9 cellular contexts compared by ENCODE assay signal in the genomic region with DNA sequence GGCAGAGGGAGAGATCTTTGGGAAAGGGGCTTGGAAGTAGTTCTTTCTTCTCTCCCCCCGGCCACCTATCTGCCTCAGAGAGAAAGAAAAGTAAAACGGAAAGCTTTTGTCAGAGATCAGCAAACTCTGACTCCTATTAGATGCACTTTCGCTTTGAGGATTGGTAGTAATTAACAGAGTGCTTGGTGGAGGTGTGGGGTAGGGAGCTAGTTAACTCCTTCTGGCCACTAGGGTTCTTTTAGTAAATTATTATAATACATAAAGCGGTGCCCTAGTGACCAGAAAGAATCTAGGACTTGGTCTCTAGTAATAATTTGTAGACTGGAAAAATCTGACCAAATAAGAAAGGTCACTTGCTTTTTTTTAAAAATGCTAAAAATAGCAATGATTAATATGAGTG. TPM values are rescaled to one million over a fixed set of nuclear protein-coding genes. Genes with fewer than 3 reads are reported as not detected.
DNase-seq lines count a peak whose midpoint lies in the region; ATAC-seq and TF ChIP-seq lines count a peak whose summit lies in the region.
"Had no signal": no experiment of that assay in that cellular context is flagged by ENCODE, and none has a peak within 500 bp of the region (broad histone marks: within the 10 kb centered on the region; RNA-seq: fewer than 3 reads in every experiment).

No MANE protein-coding gene starts in this region.

- peak overlapping the region; percentile 84 for H3K27ac Mint-ChIP-seq in activated CD4-positive, alpha-beta memory T cell treated with anti-CD3 and anti-CD28 coated beads, Interleukin-2, amount 10 ng/mL, durations not matched to agents 7 days and 5 days
- H3K27ac Mint-ChIP-seq in Caco-2 (ENCODE audit: unreplicated experiment) = no peak overlapping the region

- POLR2A ChIA-PET in activated CD4-positive, alpha-beta memory T cell treated with anti-CD3 and anti-CD28 coated beads, Interleukin-2, amount 10 ng/mL, durations not matched to agents 7 days and 5 days (lab: Charles Lee) = interaction anchor here (1.2 kb wide), 1 partner anchor 10 kb away, joined by 4 read pairs; no protein-coding TSS in a partner anchor
- POLR2A ChIA-PET in Caco-2 (lab: Charles Lee) = no interaction called here

- intact Hi-C loops in lower lobe of right lung (cut with DNase I) = no loop called here
- intact Hi-C loops in aorta (cut with DNase I) = no loop called here
- intact Hi-C loops in Caco-2 (cut with micrococcal nuclease; ENCODE audit: unreplicated experiment) = no loop called here

- peaks cover 18% of the 10 kb centered on the region for H3K4me1 Mint-ChIP-seq in activated CD4-positive, alpha-beta memory T cell treated with anti-CD3 and anti-CD28 coated beads, Interleukin-2, amount 10 ng/mL, durations not matched to agents 7 days and 5 days
- H3K4me1 Mint-ChIP-seq in Caco-2 (ENCODE audit: low read depth, unreplicated experiment) = no peaks in the 10 kb centered on the region

- no peaks in the 10 kb centered on the region for H3K36me3 ChIP-seq in lower lobe of right lung
- no peaks in the 10 kb centered on the region for H3K36me3 ChIP-seq in aorta (ENCODE audit: control insufficient read depth in 1 of 2, insufficient read depth in 2 of 2, low read length in 1 of 2)
- no peaks in the 10 kb centered on the region for H3K36me3 ChIP-seq in Caco-2 (ENCODE audit: control insufficient read depth, insufficient read depth, low read length)

- H3K4me3 Mint-ChIP-seq in activated CD4-positive, alpha-beta memory T cell treated with anti-CD3 and anti-CD28 coated beads, Interleukin-2, amount 10 ng/mL, durations not matched to agents 7 days and 5 days = peak overlapping the region; percentile 74
- H3K4me3 Mint-ChIP-seq in Caco-2 (ENCODE audit: unreplicated experiment) = no peak overlapping the region

- H3K27me3 ChIP-seq in lower lobe of right lung (ENCODE audit: low read depth) (no peaks in the 10 kb centered on the region), aorta (ENCODE audit: control insufficient read depth in 1 of 2, insufficient read depth in 2 of 2, low read length in 1 of 2) (no peaks in the 10 kb centered on the region), Caco-2 (replicated peaks; ENCODE audit: control insufficient read depth, insufficient read depth, low read length) (no peaks in the 10 kb centered on the region)

- no peaks in the 10 kb centered on the region for H3K9me3 ChIP-seq in lower lobe of right lung
- no peaks in the 10 kb centered on the region for H3K9me3 ChIP-seq in aorta (ENCODE audit: control insufficient read depth, low read length)
- H3K9me3 ChIP-seq in Caco-2 = no peaks in the 10 kb centered on the region

- no peaks in the 10 kb centered on the region for H3K36me3 Mint-ChIP-seq in activated CD4-positive, alpha-beta memory T cell treated with anti-CD3 and anti-CD28 coated beads, Interleukin-2, amount 10 ng/mL, durations not matched to agents 7 days and 5 days (ENCODE audit: low read depth)
- H3K36me3 Mint-ChIP-seq in Caco-2 (ENCODE audit: insufficient read depth, unreplicated experiment) = peaks cover 10% of the 10 kb centered on the region

- peak overlapping the region; percentile 50 for H3K4me3 ChIP-seq in GM12865 (ENCODE audit: low read depth, low read length)
- peak overlapping the region; percentile 42 for H3K4me3 ChIP-seq in lower lobe of right lung
- peak overlapping the region in 1 of 2 donors; percentile 45 for H3K4me3 ChIP-seq in aorta (ENCODE audit: low read length in 2 of 2)
- H3K4me3 ChIP-seq in Caco-2 (ENCODE audit: low read depth, low read length) = no peak overlapping the region
- H3K4me3 ChIP-seq: lung had no signal

- ATAC-seq in HG02571 (IDR thresholded peaks at IDR 0.05; ENCODE audit: unreplicated experiment) = peak; percentile 97
- ATAC-seq in lower lobe of right lung = peak in 1 of 2 donors; percentile 54
- peak; percentile 10 for ATAC-seq in aorta (ENCODE audit: low FRiP score)

- no peaks in the 10 kb centered on the region for H3K27me3 Mint-ChIP-seq in activated CD4-positive, alpha-beta memory T cell treated with anti-CD3 and anti-CD28 coated beads, Interleukin-2, amount 10 ng/mL, durations not matched to agents 7 days and 5 days
- no peaks in the 10 kb centered on the region for H3K27me3 Mint-ChIP-seq in Caco-2 (ENCODE audit: insufficient read depth, unreplicated experiment)

- peak; percentile 19 for TF ChIP-seq CTCF in GM12865 (IDR thresholded peaks at IDR 0.05; ENCODE audit: insufficient read depth, low read depth, low read length, missing control alignments)
- no peak for TF ChIP-seq CTCF in lower lobe of right lung (IDR thresholded peaks at IDR 0.05)
- TF ChIP-seq CTCF in Caco-2 (IDR thresholded peaks at IDR 0.05; ENCODE audit: insufficient read depth in 1 of 2, low read depth in 1 of 2, low read length in 1 of 2, severe bottlenecking in 1 of 2, unreplicated experiment in 1 of 2) = no peak

- H3K4me1 ChIP-seq in lower lobe of right lung (peaks cover 36% of the 10 kb centered on the region), aorta (ENCODE audit: control insufficient read depth in 1 of 2, insufficient read depth in 2 of 2, low read length in 2 of 2) (peaks cover 0 to 6% of the 10 kb centered on the region in 2 donors), Caco-2 (no peaks in the 10 kb centered on the region)

- WGBS in aorta, 2 donors = 30 to 38% methylated on average over 4 of the region's 4 CpGs

- H3K27ac ChIP-seq in lower lobe of right lung (peak overlapping the region; percentile 74), aorta (ENCODE audit: low read depth in 1 of 2, low read length in 2 of 2) (no peak overlapping the region)

- CTCF ChIA-PET in activated CD4-positive, alpha-beta memory T cell treated with anti-CD3 and anti-CD28 coated beads, Interleukin-2, amount 10 ng/mL, durations not matched to agents 7 days and 5 days (lab: Charles Lee) = interaction anchor here (0.6 to 2.3 kb wide), 6 partner anchors 10 to 172 kb away, joined by 3 to 11 read pairs (median 6); no protein-coding TSS in a partner anchor
- CTCF ChIA-PET in Caco-2 (lab: Charles Lee) = interaction anchor here (0.6 to 0.8 kb wide), 4 partner anchors 15 to 158 kb away, joined by 3 to 8 read pairs (median 3); no protein-coding TSS in a partner anchor

- H3K9me3 Mint-ChIP-seq in activated CD4-positive, alpha-beta memory T cell treated with anti-CD3 and anti-CD28 coated beads, Interleukin-2, amount 10 ng/mL, durations not matched to agents 7 days and 5 days = no peaks in the 10 kb centered on the region
- no peaks in the 10 kb centered on the region for H3K9me3 Mint-ChIP-seq in Caco-2 (ENCODE audit: unreplicated experiment)

- BruUV-seq in Caco-2 (replicated peaks; lab: Mats Ljungman, UMichigan) = no TSS peak

- DNase-seq in GM12865 (ENCODE audit: low read depth) (peak; percentile 60), lower lobe of right lung (no peak), aorta (no peak), Caco-2 (no peak), D341Med (ENCODE audit: low spot score) (no peak), MV-4-11 (lab: John Stamatoyannopoulos, UW) (no peak)
- DNase-seq in activated CD4-positive, alpha-beta memory T cell treated with anti-CD3 and anti-CD28 coated beads, Interleukin-2, amount 10 ng/mL, durations not matched to agents 7 days and 5 days = peak; percentile 26

RNA-seq across cellular contexts. Expression of a gene that starts 54.6 kb away (rescaled TPM):
- 1 to 10 TPM; 1.8 to 2.1 TPM for total RNA-seq in activated CD4-positive, alpha-beta memory T cell treated with anti-CD3 and anti-CD28 coated beads, Interleukin-2, amount 10 ng/mL, durations not matched to agents 7 days and 5 days
- 49.4 TPM for total RNA-seq in lower lobe of right lung
- 10 to 100 TPM; 20.6 to 50.2 TPM for total RNA-seq in aorta
- 10 to 100 TPM in 1 of 2 donors, 1 to 10 TPM in 1; 2.7 to 27.9 TPM for polyA plus RNA-seq in aorta
- total RNA-seq in Caco-2 (2022) = 108 and 109 TPM in 2 replicates

Comparison
In these comparisons a context has a peak if more than half of its experiments do, and no peak if none do; other contexts are left out.
1. DNase-seq: peak in GM12865 (single experiment) and activated CD4-positive, alpha-beta memory T cell treated with anti-CD3 and anti-CD28 coated beads, Interleukin-2, amount 10 ng/mL, durations not matched to agents 7 days and 5 days (single experiment); none in lower lobe of right lung (single experiment), aorta (0 of 2), Caco-2 (0 of 2), D341Med (single experiment) and MV-4-11 (single experiment).
2. RNA of a gene that starts 54.6 kb away (total RNA-seq): 108 to 109 TPM in Caco-2, 20.6 to 50.2 TPM in aorta and 49.4 TPM in lower lobe of right lung (single experiment); 1.8 to 2.1 TPM in activated CD4-positive, alpha-beta memory T cell treated with anti-CD3 and anti-CD28 coated beads, Interleukin-2, amount 10 ng/mL, durations not matched to agents 7 days and 5 days; every median in the first group is over 4 times any median in the second.